In genomic region chr1:58921342-58921741, GRCh38 we compare ENCODE assay signal across 22 cellular contexts.
"Had no signal": no experiment of that assay in that cellular context is flagged by ENCODE, and none has a peak within 500 bp of the region (broad histone marks: within the 10 kb centered on the region; RNA-seq: fewer than 3 reads in every experiment).

No MANE protein-coding gene starts in this region.

- H3K36me3 ChIP-seq: ascending aorta, left lung, right lobe of liver, suprapubic skin had no signal

- H3K9me3 Mint-ChIP-seq: activated B cell treated with CpG ODN at 0.5 μM for 24 hours; activated CD4-positive, alpha-beta memory T cell treated with anti-CD3 and anti-CD28 coated beads, Interleukin-2, amount 10 ng/mL, durations not matched to agents 7 days and 5 days; activated naive CD4-positive, alpha-beta T cell treated with anti-CD3 and anti-CD28 coated beads, Interleukin-2, amount 10 ng/mL, durations not matched to agents 7 days and 5 days; activated T-cell treated with anti-CD3 and anti-CD28 coated beads, Interleukin-2, amount 50 U/mL, for 4 hours; naive B cell; neural crest cell; stimulated activated naive CD8-positive, alpha-beta T cell treated with anti-CD3 and anti-CD28 coated beads, Interleukin-15, Interleukin-2, amounts not matched to agents 100 ng/mL and 50 ng/mL, for 24 hours had no signal

- H3K27me3 ChIP-seq: ascending aorta, left lung, right lobe of liver, suprapubic skin had no signal

- H3K4me1 ChIP-seq: ascending aorta, right lobe of liver had no signal

- H3K9me3 ChIP-seq: ascending aorta, left lung, psoas muscle, right lobe of liver, suprapubic skin had no signal

- H3K27ac ChIP-seq: ascending aorta, right lobe of liver, SK-N-MC, suprapubic skin had no signal

- H3K4me1 Mint-ChIP-seq: neural crest cell had no signal

- H3K27me3 Mint-ChIP-seq: activated B cell treated with CpG ODN at 0.5 μM for 24 hours; naive B cell; stimulated activated naive CD8-positive, alpha-beta T cell treated with anti-CD3 and anti-CD28 coated beads, Interleukin-15, Interleukin-2, amounts not matched to agents 100 ng/mL and 50 ng/mL, for 24 hours had no signal

- H3K27ac Mint-ChIP-seq: activated B cell treated with CpG ODN at 0.5 μM for 24 hours; activated naive CD4-positive, alpha-beta T cell treated with anti-CD3 and anti-CD28 coated beads, Interleukin-2, amount 10 ng/mL, durations not matched to agents 7 days and 5 days; stimulated activated naive CD8-positive, alpha-beta T cell treated with anti-CD3 and anti-CD28 coated beads, Interleukin-15, Interleukin-2, amounts not matched to agents 100 ng/mL and 50 ng/mL, for 24 hours had no signal

- ATAC-seq: activated T-cell treated with anti-CD3 and anti-CD28 coated beads, Interleukin-2, amount 50 U/mL, for 4 hours; psoas muscle had no signal

- DNase-seq: activated B cell treated with CpG ODN at 0.5 μM for 24 hours; activated CD4-positive, alpha-beta memory T cell treated with anti-CD3 and anti-CD28 coated beads, Interleukin-2, amount 10 ng/mL, durations not matched to agents 7 days and 5 days; activated CD4-positive, alpha-beta T cell treated with anti-CD3 and anti-CD28 coated beads for 48 hours; activated effector memory CD4-positive, alpha-beta T cell treated with Interleukin-2 at 50 U/mL for 16 hours; activated naive CD4-positive, alpha-beta T cell treated with anti-CD3 and anti-CD28 coated beads, Interleukin-2, amount 10 ng/mL, durations not matched to agents 7 days and 5 days; activated T-cell treated with anti-CD3 and anti-CD28 coated beads, Interleukin-2, amount 50 U/mL, for 4 hours; cerebellar nuclear complex; effector memory CD4-positive, alpha-beta T cell; left lung; naive B cell; psoas muscle; right lobe of liver; small intestine; stimulated activated CD4-positive, alpha-beta T cell treated with anti-CD3 and anti-CD28 coated beads, Interleukin-15, amount 100 ng/mL, for 24 hours; stimulated activated CD4-positive, alpha-beta T cell treated with anti-CD3 and anti-CD28 coated beads, Interleukin-2, amount 100 ng/mL, for 48 hours; trophoblast cell had no signal

- H3K36me3 Mint-ChIP-seq: activated naive CD4-positive, alpha-beta T cell treated with anti-CD3 and anti-CD28 coated beads, Interleukin-2, amount 10 ng/mL, durations not matched to agents 7 days and 5 days; naive B cell had no signal

- H3K4me3 ChIP-seq: ascending aorta, left lung, psoas muscle, right lobe of liver, SK-N-MC, suprapubic skin had no signal

- FAIRE-seq: frontal cortex, small intestine had no signal

- H3K4me3 Mint-ChIP-seq: activated B cell treated with CpG ODN at 0.5 μM for 24 hours; activated CD4-positive, alpha-beta memory T cell treated with anti-CD3 and anti-CD28 coated beads, Interleukin-2, amount 10 ng/mL, durations not matched to agents 7 days and 5 days; activated naive CD4-positive, alpha-beta T cell treated with anti-CD3 and anti-CD28 coated beads, Interleukin-2, amount 10 ng/mL, durations not matched to agents 7 days and 5 days; activated T-cell treated with anti-CD3 and anti-CD28 coated beads, Interleukin-2, amount 50 U/mL, for 4 hours; naive B cell; neural crest cell; stimulated activated naive CD8-positive, alpha-beta T cell treated with anti-CD3 and anti-CD28 coated beads, Interleukin-15, Interleukin-2, amounts not matched to agents 100 ng/mL and 50 ng/mL, for 24 hours had no signal
